Comparison of ENCODE assay signal across 8 cellular contexts in genomic region chr14:88667555-88668273, GRCh38.
DNase-seq lines count a peak whose midpoint lies in the region; ATAC-seq, FAIRE-seq and TF ChIP-seq lines count a peak whose summit lies in the region.

No MANE protein-coding gene starts in this region.

- no peaks in the 10 kb centered on the region for H4K20me1 ChIP-seq in H1 (replicated peaks in 1 of 2; ENCODE audit: control insufficient read depth in 1 of 2, insufficient read depth in 2 of 2, low read length in 2 of 2)

- H3K4me1 Mint-ChIP-seq in Calu3 (ENCODE audit: low read depth, unreplicated experiment), result no peaks in the 10 kb centered on the region
- no peaks in the 10 kb centered on the region for H3K4me1 Mint-ChIP-seq in mesothelial cell of epicardium

- H3K9ac ChIP-seq in H1 (replicated peaks in 1 of 4; ENCODE audit: extremely low read depth in 1 of 4, low read depth in 3 of 4, low read length in 3 of 4), result no peak overlapping the region

- CTCF ChIA-PET in Calu3 (lab: Charles Lee), result interaction anchor here (0.7 to 1.3 kb wide), 5 partner anchors 45 to 1272 kb away, joined by 3 to 6 read pairs (median 4); no protein-coding TSS in a partner anchor
- CTCF ChIA-PET in H1 (lab: Charles Lee; ENCODE audit: partially characterized antibody), result interaction anchor here (0.5 to 3.9 kb wide), 55 partner anchors 8 to 348 kb away, joined by 3 to 65 read pairs (median 4); partner anchors contain the start of gene EML5

- BruUV-seq in Calu3 (replicated peaks; lab: Mats Ljungman, UMichigan), result no TSS peak

- H2BK5ac ChIP-seq in H1 (ENCODE audit: low read depth, low read length), result no peak overlapping the region

- no peak overlapping the region for H3K4me2 ChIP-seq in H1 (ENCODE audit: insufficient read depth in 1 of 2, low read depth in 2 of 2, low read length in 2 of 2)

- H3K23me2 ChIP-seq in H1 (ENCODE audit: low read depth, low read length), result no peaks in the 10 kb centered on the region

- H3K27me3 Mint-ChIP-seq in Calu3 (ENCODE audit: unreplicated experiment) (peaks cover 13% of the 10 kb centered on the region), mesothelial cell of epicardium (ENCODE audit: low read depth) (no peaks in the 10 kb centered on the region)

- H3K14ac ChIP-seq in H1 (ENCODE audit: insufficient read length), result no peak overlapping the region

- peak; percentile 60 for DNase-seq in Calu3
- peak; percentile 87 for DNase-seq in NCI-H510A treated with DMSO at 0.1 percent for 48 hours (lab: John Stamatoyannopoulos, UW)
- peak; percentile 10 to 16 for DNase-seq in activated CD4-positive, alpha-beta T cell treated with anti-CD3 and anti-CD28 coated beads, Interleukin-2, amount 50 U/mL, for 4 hours
- DNase-seq in H1 (ENCODE audit: low read depth in 1 of 2, low spot score in 2 of 2), result peak in 1 of 2 experiments; percentile 60
- no peak for DNase-seq in mesothelial cell of epicardium (ENCODE audit: low spot score in 2 of 2, unreplicated experiment in 2 of 2)
- peak; percentile 8 to 72 (median 22) for DNase-seq in stimulated activated naive CD4-positive, alpha-beta T cell (lab: John Stamatoyannopoulos, UW)

- no peak for TF ChIP-seq POLR2A in H1 (IDR thresholded peaks at IDR 0.05; ENCODE audit: control extremely low read depth in 1 of 2, low read depth in 2 of 2, low read length in 2 of 2)

- no peak overlapping the region for H3K56ac ChIP-seq in H1 (replicated peaks; ENCODE audit: insufficient read length, low read depth, low read length)

- H4K5ac ChIP-seq in H1 (ENCODE audit: insufficient read length, low read depth, low read length), result no peak overlapping the region

- no peak overlapping the region for H2BK15ac ChIP-seq in H1 (ENCODE audit: low read length)

- TF ChIP-seq EP300 in H1 (IDR thresholded peaks at IDR 0.05; ENCODE audit: borderline replicate concordance in 1 of 2, low read depth in 2 of 2, low read length in 2 of 2), result no peak

- H3K4me3 ChIP-seq in H1 (ENCODE audit: extremely low read depth in 1 of 4, insufficient read depth in 2 of 4, low read depth in 3 of 4, low read length in 4 of 4), result no peak overlapping the region

- no peaks in the 10 kb centered on the region for H3K79me2 ChIP-seq in H1 (ENCODE audit: control insufficient read depth in 1 of 2, insufficient read depth in 2 of 2, low read length in 2 of 2)

- TF ChIP-seq CTCF in Calu3 (IDR thresholded peaks at IDR 0.05; ENCODE audit: unreplicated experiment), result peak; percentile 41
- TF ChIP-seq CTCF in H1 (IDR thresholded peaks at IDR 0.05; ENCODE audit: control extremely low read depth in 1 of 3, insufficient read depth in 1 of 3, low read depth in 1 of 3, low read length in 3 of 3), result peak; percentile 24 to 86 (median 85)
- TF ChIP-seq CTCF in mesothelial cell of epicardium (IDR thresholded peaks at IDR 0.05; ENCODE audit: unreplicated experiment), result peak; percentile 66

- H3K27me3 ChIP-seq in H1 (replicated peaks in 1 of 4; ENCODE audit: control insufficient read depth in 3 of 4, extremely low read depth in 1 of 4, insufficient read depth in 3 of 4, low read length in 3 of 4), result no peaks in the 10 kb centered on the region

- no peak overlapping the region for H2BK120ac ChIP-seq in H1 (replicated peaks; ENCODE audit: low read depth, low read length)

- no peak for FAIRE-seq in H1 (lab: Jason Lieb, UNC)

- no peak overlapping the region for H3K27ac ChIP-seq in H1 (ENCODE audit: low read depth, low read length)

- intact Hi-C loops in Calu3 (cut with micrococcal nuclease; ENCODE audit: unreplicated experiment), result loop anchor here (1.0 to 10.0 kb wide), 4 partner anchors 127 to 1247 kb away; partner anchors contain the start of gene EML5

- no peak overlapping the region for H3K4ac ChIP-seq in H1 (replicated peaks; ENCODE audit: insufficient read length, low read depth, low read length)

- no peak overlapping the region for H2BK20ac ChIP-seq in H1 (ENCODE audit: low read length)

- H4K91ac ChIP-seq in H1 (replicated peaks; ENCODE audit: insufficient read length, low read length), result no peak overlapping the region

- H3K9me3 Mint-ChIP-seq in Calu3 (ENCODE audit: low read depth, unreplicated experiment) (peaks cover 7% of the 10 kb centered on the region), mesothelial cell of epicardium (peaks cover 21% of the 10 kb centered on the region)

- H2BK12ac ChIP-seq in H1 (ENCODE audit: low read depth, low read length), result no peak overlapping the region

- H3K27ac Mint-ChIP-seq in Calu3 (ENCODE audit: unreplicated experiment) (no peak overlapping the region), mesothelial cell of epicardium (no peak overlapping the region)

- no peak overlapping the region for H3K18ac ChIP-seq in H1 (ENCODE audit: extremely low read depth, low read length)

- H3K4me3 Mint-ChIP-seq in Calu3 (ENCODE audit: low read depth, unreplicated experiment) (no peak overlapping the region), mesothelial cell of epicardium (no peak overlapping the region)

- 0 out of 2 replicates have a peak overlapping the region, but pooled peaks have one; percentile 15 for H2AFZ ChIP-seq in H1 (ENCODE audit: low read length)

- no peaks in the 10 kb centered on the region for H3K36me3 Mint-ChIP-seq in Calu3 (ENCODE audit: insufficient read depth, unreplicated experiment)
- peaks cover 6% of the 10 kb centered on the region for H3K36me3 Mint-ChIP-seq in mesothelial cell of epicardium

- no peak overlapping the region for H3K23ac ChIP-seq in H1 (ENCODE audit: insufficient read length)

- no peaks in the 10 kb centered on the region for H3K79me1 ChIP-seq in H1 (ENCODE audit: low read depth, low read length)

- H4K8ac ChIP-seq in H1 (ENCODE audit: extremely low read depth, insufficient read depth, low read length), result no peak overlapping the region

- H3K36me3 ChIP-seq in H1 (ENCODE audit: control insufficient read depth in 2 of 4, insufficient read depth in 4 of 4, low read length in 3 of 4), result no peaks in the 10 kb centered on the region

- no peaks in the 10 kb centered on the region for H3K4me1 ChIP-seq in H1 (replicated peaks in 1 of 4; ENCODE audit: control insufficient read depth in 3 of 4, insufficient read depth in 4 of 4, low read length in 3 of 4)

- WGBS in H1 (ENCODE audit: extremely low coverage in 1 of 2, insufficient coverage in 1 of 2, insufficient read length in 1 of 2, insufficient replicate concordance in 2 of 2, low coverage in 1 of 2, low lambda C conversion rate in 2 of 2, missing lambda C conversion rate in 1 of 2), 2 experiments, result 64% methylated on average over 4 of the region's 4 CpGs; no CpG with 5 or more reads in 1 of the 2 experiments

- TF ChIP-seq RAD21 in H1 (IDR thresholded peaks at IDR 0.05 in 1 of 2, conservative IDR thresholded peaks at IDR 0.05 in 1 of 2; ENCODE audit: low read depth in 2 of 2, low read length in 2 of 2), result peak; percentile 92 to 94

- H3K9me3 ChIP-seq in H1 (ENCODE audit: insufficient read depth in 2 of 2, low read depth in 1 of 2, low read length in 1 of 2), result no peaks in the 10 kb centered on the region

- POLR2A ChIA-PET in H1 (lab: Charles Lee; ENCODE audit: partially characterized antibody), result interaction anchor here (1.3 kb wide), 1 partner anchor 15 kb away, joined by 7 read pairs; no protein-coding TSS in a partner anchor

- ATAC-seq in GM19467 (IDR thresholded peaks at IDR 0.05; ENCODE audit: unreplicated experiment), result peak; percentile 89
- ATAC-seq in HG03520 (IDR thresholded peaks at IDR 0.05; ENCODE audit: unreplicated experiment), result peak; percentile 74

- no peak overlapping the region for H2AK5ac ChIP-seq in H1 (ENCODE audit: low read depth, low read length)

TF ChIP-seq in H1, 55 proteins besides CTCF, POLR2A, EP300 and RAD21:
- TF ChIP-seq POLR2AphosphoS5 (IDR thresholded peaks at IDR 0.05; ENCODE audit: low read depth, low read length) (no peak), YY1 (IDR thresholded peaks at IDR 0.05; ENCODE audit: low read depth, low read length) (0 out of 2 replicates have a peak, but pooled peaks have one; percentile 16)
TF ChIP-seq in H1: peak in this region for 1.

Comparison
In these comparisons a context has a peak if more than half of its experiments do, and no peak if none do; other contexts are left out.
1. DNase-seq: peak in Calu3 (single experiment), NCI-H510A treated with DMSO at 0.1 percent for 48 hours (single experiment), activated CD4-positive, alpha-beta T cell treated with anti-CD3 and anti-CD28 coated beads, Interleukin-2, amount 50 U/mL, for 4 hours (2 of 2) and stimulated activated naive CD4-positive, alpha-beta T cell (6 of 6); none in mesothelial cell of epicardium (0 of 2).
2. Peak in every context shown above with its lines, with median percentiles within 50 percentile points of each other: CTCF ChIP-seq.